In the genomic region with DNA sequence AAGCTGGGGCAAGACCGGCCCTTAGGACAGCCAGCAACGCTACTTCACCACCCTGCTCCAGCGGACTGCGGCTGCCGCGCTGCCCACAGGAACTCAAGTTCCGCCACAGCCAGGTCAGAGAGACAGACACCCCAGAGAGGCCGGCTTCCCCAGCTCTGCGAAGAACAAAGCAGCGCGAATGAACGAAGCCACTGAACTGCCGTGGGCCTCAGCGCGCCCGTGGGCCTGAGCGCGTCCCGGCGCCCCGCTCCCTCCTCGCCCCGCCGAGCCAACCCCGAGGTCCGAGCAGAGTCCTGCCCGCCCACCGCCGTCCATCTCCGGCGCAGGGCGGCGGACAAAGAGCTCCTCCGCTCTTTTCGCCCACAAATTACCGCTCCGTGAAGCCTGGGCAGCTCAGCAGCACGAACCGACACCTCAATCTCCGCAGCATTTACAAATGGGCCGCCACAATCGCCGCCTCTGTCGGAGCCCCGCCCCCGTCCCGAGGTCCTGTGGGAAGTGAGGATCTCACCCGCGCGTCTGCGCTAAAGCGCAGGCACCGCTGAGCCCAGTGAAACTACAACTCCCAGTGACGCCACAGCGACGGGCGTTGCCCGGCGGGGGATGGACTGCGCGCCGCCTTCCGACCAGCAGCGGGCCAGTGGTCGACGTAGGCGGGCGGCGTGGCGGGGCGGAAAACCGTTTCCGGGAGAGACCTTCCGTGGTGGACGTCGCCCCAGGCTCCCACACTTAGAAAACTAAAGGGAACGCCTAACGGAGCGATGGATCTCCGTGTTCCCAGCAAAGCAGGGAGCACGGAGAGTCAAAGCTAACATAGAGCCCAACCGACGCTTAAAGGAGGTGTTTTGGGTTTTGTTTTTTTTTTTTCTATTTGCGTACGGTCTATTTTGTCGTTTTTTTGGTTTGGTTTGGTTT, we compare ENCODE assay signal across 8 cellular contexts.
A peak's percentile ranks its signal among the peaks of the same experiment; 100 is the strongest.
DNase-seq lines count a peak whose midpoint lies in the region; ATAC-seq and TF ChIP-seq lines count a peak whose summit lies in the region.

No MANE protein-coding gene starts in this region.

- peak overlapping the region; percentile 95 for H3K4me3 Mint-ChIP-seq in activated naive CD8-positive, alpha-beta T cell treated with anti-CD3 and anti-CD28 coated beads for 36 hours
- H3K4me3 Mint-ChIP-seq in glutamatergic neuron (ENCODE audit: unreplicated experiment), result peak overlapping the region; percentile 97

- H3K27ac Mint-ChIP-seq in activated naive CD8-positive, alpha-beta T cell treated with anti-CD3 and anti-CD28 coated beads for 36 hours, result peak overlapping the region; percentile 95
- peak overlapping the region; percentile 94 for H3K27ac Mint-ChIP-seq in glutamatergic neuron (ENCODE audit: unreplicated experiment)

- H3K4me3 ChIP-seq in osteoblast (ENCODE audit: insufficient read depth, low read length) (peak overlapping the region; percentile 98), thoracic aorta (peak overlapping the region; percentile 91)

- peaks cover 41% of the 10 kb centered on the region for H3K79me2 ChIP-seq in osteoblast (ENCODE audit: insufficient read depth, low read length)

- no peaks in the 10 kb centered on the region for H3K9me3 Mint-ChIP-seq in activated naive CD8-positive, alpha-beta T cell treated with anti-CD3 and anti-CD28 coated beads for 36 hours
- peaks cover 7% of the 10 kb centered on the region for H3K9me3 Mint-ChIP-seq in glutamatergic neuron (ENCODE audit: unreplicated experiment)

- TF ChIP-seq CTCF in GM10266 (IDR thresholded peaks at IDR 0.05; ENCODE audit: control insufficient read depth, insufficient read depth, low read depth, missing control alignments) (no peak), glutamatergic neuron (IDR thresholded peaks at IDR 0.05; ENCODE audit: partially characterized antibody, unreplicated experiment) (no peak), osteoblast (IDR thresholded peaks at IDR 0.05; ENCODE audit: extremely low read depth, low read depth, low read length) (no peak), thoracic aorta (IDR thresholded peaks at IDR 0.05) (peak; percentile 12)

- peaks cover 8% of the 10 kb centered on the region for H3K27me3 ChIP-seq in osteoblast (ENCODE audit: insufficient read depth, low read length)
- no peaks in the 10 kb centered on the region for H3K27me3 ChIP-seq in thoracic aorta (replicated peaks; ENCODE audit: insufficient read depth)

- H3K27me3 Mint-ChIP-seq in activated naive CD8-positive, alpha-beta T cell treated with anti-CD3 and anti-CD28 coated beads for 36 hours, result no peaks in the 10 kb centered on the region
- H3K27me3 Mint-ChIP-seq in glutamatergic neuron (ENCODE audit: unreplicated experiment), result no peaks in the 10 kb centered on the region

- H3K27ac ChIP-seq in osteoblast (ENCODE audit: low read depth, low read length) (peak overlapping the region; percentile 100), thoracic aorta (peak overlapping the region; percentile 84 to 98)

- H3K4me2 ChIP-seq in osteoblast (ENCODE audit: insufficient read depth, low read length), result peak overlapping the region; percentile 82

- H3K9me3 ChIP-seq in osteoblast (ENCODE audit: low read depth, low read length) (no peaks in the 10 kb centered on the region), thoracic aorta (no peaks in the 10 kb centered on the region)

- peak overlapping the region; percentile 97 for H2AFZ ChIP-seq in osteoblast (ENCODE audit: low read length)

- H4K20me1 ChIP-seq in osteoblast (ENCODE audit: insufficient read depth, low read length), result no peaks in the 10 kb centered on the region

- DNase-seq in GM10266 (ENCODE audit: extremely low spot score), result peak; percentile 91
- DNase-seq in NCI-H1092 (lab: John Stamatoyannopoulos, UW), result peak; percentile 97
- peak; percentile 86 for DNase-seq in SKM-1 (lab: John Stamatoyannopoulos, UW; ENCODE audit: unreplicated experiment)
- DNase-seq in activated naive CD8-positive, alpha-beta T cell treated with anti-CD3 and anti-CD28 coated beads for 36 hours, result peak; percentile 94
- DNase-seq in glutamatergic neuron, result peak; percentile 97
- DNase-seq in osteoblast (ENCODE audit: insufficient read length, low spot score, missing footprints), result peak; percentile 94
- peak; percentile 89 for DNase-seq in thoracic aorta (ENCODE audit: low spot score)

- no peaks in the 10 kb centered on the region for H3K36me3 Mint-ChIP-seq in activated naive CD8-positive, alpha-beta T cell treated with anti-CD3 and anti-CD28 coated beads for 36 hours
- no peaks in the 10 kb centered on the region for H3K36me3 Mint-ChIP-seq in glutamatergic neuron (ENCODE audit: unreplicated experiment)

- H3K4me1 ChIP-seq in osteoblast (ENCODE audit: insufficient read depth, low read length) (peaks cover 8% of the 10 kb centered on the region), thoracic aorta (ENCODE audit: control insufficient read depth in 1 of 2, low read depth in 2 of 2) (peaks cover 2 to 5% of the 10 kb centered on the region in 2 donors)

- H3K4me1 Mint-ChIP-seq in activated naive CD8-positive, alpha-beta T cell treated with anti-CD3 and anti-CD28 coated beads for 36 hours, result peaks cover 14% of the 10 kb centered on the region
- peaks cover 2% of the 10 kb centered on the region for H3K4me1 Mint-ChIP-seq in glutamatergic neuron (ENCODE audit: low read depth, unreplicated experiment)

- H3K36me3 ChIP-seq in osteoblast (ENCODE audit: insufficient read depth, low read length) (no peaks in the 10 kb centered on the region), thoracic aorta (no peaks in the 10 kb centered on the region)

- ATAC-seq in HG02610 (IDR thresholded peaks at IDR 0.05; ENCODE audit: unreplicated experiment) (peak; percentile 93), thoracic aorta (ENCODE audit: insufficient number of reproducible peaks, low FRiP score, low read depth) (peak; percentile 92)

Comparison
In these comparisons a context has a peak if more than half of its experiments do, and no peak if none do; other contexts are left out.
1. Peak in every context shown above with its lines: DNase-seq, ATAC-seq, H3K4me3 ChIP-seq and H3K27ac ChIP-seq.